9 cellular contexts compared by ENCODE assay signal in genomic region chr6:18388942-18389341, GRCh38. TPM values are rescaled to one million over a fixed set of nuclear protein-coding genes. Genes with fewer than 3 reads are reported as not detected.
A peak's percentile ranks its signal among the peaks of the same experiment; 100 is the strongest.
DNase-seq lines count a peak whose midpoint lies in the region; ATAC-seq and TF ChIP-seq lines count a peak whose summit lies in the region.
"Had no signal": no experiment of that assay in that cellular context is flagged by ENCODE, and none has a peak within 500 bp of the region (broad histone marks: within the 10 kb centered on the region; RNA-seq: fewer than 3 reads in every experiment).

No MANE protein-coding gene starts in this region.

- H3K9me3 Mint-ChIP-seq in activated naive CD8-positive, alpha-beta T cell (ENCODE audit: low read depth) = no peaks in the 10 kb centered on the region
- no peaks in the 10 kb centered on the region for H3K9me3 Mint-ChIP-seq in activated naive CD8-positive, alpha-beta T cell treated with anti-CD3 and anti-CD28 coated beads for 36 hours

- H3K27me3 Mint-ChIP-seq in activated naive CD8-positive, alpha-beta T cell = no peaks in the 10 kb centered on the region
- H3K27me3 Mint-ChIP-seq in activated naive CD8-positive, alpha-beta T cell treated with anti-CD3 and anti-CD28 coated beads for 36 hours = no peaks in the 10 kb centered on the region

- WGBS in lung, 2 donors = 15 to 48% methylated on average over 1 of the region's 1 CpG
- 17 to 46% methylated on average over 1 of the region's 1 CpG for WGBS in upper lobe of left lung, 2 donors

- H3K4me3 ChIP-seq in brain microvascular endothelial cell (ENCODE audit: low read depth, low read length) (no peak overlapping the region), lung (peak overlapping the region; percentile 19), upper lobe of left lung (peak overlapping the region; percentile 62 to 79 (median 70))

- TF ChIP-seq POLR2A in upper lobe of left lung (IDR thresholded peaks at IDR 0.05) = no peak

- intact Hi-C loops in left colon (cut with DNase I, micrococcal nuclease) = no loop called here

- ATAC-seq in lung (ENCODE audit: insufficient read depth, low FRiP score) (no peak), upper lobe of left lung (ENCODE audit: low FRiP score in 2 of 2) (no peak), left colon (no peak), GM21825 (IDR thresholded peaks at IDR 0.05; ENCODE audit: unreplicated experiment) (no peak)

- TF ChIP-seq EP300 in upper lobe of left lung (IDR thresholded peaks at IDR 0.05) = peak in 1 of 4 donors; percentile 36

- H3K9me3 ChIP-seq in lung (ENCODE audit: control insufficient read depth in 2 of 2, insufficient read depth in 1 of 2, low read length in 1 of 2) (peaks cover 0 to 2% of the 10 kb centered on the region in 2 donors), upper lobe of left lung (no peaks in the 10 kb centered on the region)

- H3K4me1 ChIP-seq in lung (ENCODE audit: control insufficient read depth in 2 of 2, insufficient read depth in 2 of 2, low read length in 2 of 2) (peaks cover 7 to 14% of the 10 kb centered on the region in 2 donors), upper lobe of left lung (peaks cover 27 to 63% (median 38%) of the 10 kb centered on the region in 4 donors)

- H3K4me1 Mint-ChIP-seq in activated naive CD8-positive, alpha-beta T cell (ENCODE audit: low read depth) = peaks cover 48% of the 10 kb centered on the region
- peaks cover 30% of the 10 kb centered on the region for H3K4me1 Mint-ChIP-seq in activated naive CD8-positive, alpha-beta T cell treated with anti-CD3 and anti-CD28 coated beads for 36 hours

- H3K4me3 Mint-ChIP-seq in activated naive CD8-positive, alpha-beta T cell = peak overlapping the region; percentile 98
- H3K4me3 Mint-ChIP-seq in activated naive CD8-positive, alpha-beta T cell treated with anti-CD3 and anti-CD28 coated beads for 36 hours = no peak overlapping the region

- H3K36me3 Mint-ChIP-seq in activated naive CD8-positive, alpha-beta T cell = peaks cover 4% of the 10 kb centered on the region
- H3K36me3 Mint-ChIP-seq in activated naive CD8-positive, alpha-beta T cell treated with anti-CD3 and anti-CD28 coated beads for 36 hours = no peaks in the 10 kb centered on the region

- TF ChIP-seq CTCF in brain microvascular endothelial cell (IDR thresholded peaks at IDR 0.05; ENCODE audit: low read depth, low read length, missing control alignments) (no peak), lung (IDR thresholded peaks at IDR 0.05; ENCODE audit: control extremely low read depth, extremely low read depth) (no peak), upper lobe of left lung (IDR thresholded peaks at IDR 0.05) (no peak)

- H3K27ac Mint-ChIP-seq in activated naive CD8-positive, alpha-beta T cell = no peak overlapping the region
- H3K27ac Mint-ChIP-seq in activated naive CD8-positive, alpha-beta T cell treated with anti-CD3 and anti-CD28 coated beads for 36 hours = no peak overlapping the region

- no peaks in the 10 kb centered on the region for H3K36me3 ChIP-seq in brain microvascular endothelial cell (replicated peaks)
- H3K36me3 ChIP-seq in lung (ENCODE audit: control insufficient read depth in 2 of 2, insufficient read depth in 2 of 2, low read length in 2 of 2) = no peaks in the 10 kb centered on the region
- no peaks in the 10 kb centered on the region for H3K36me3 ChIP-seq in upper lobe of left lung

- in situ Hi-C loops in brain microvascular endothelial cell (cut with HindIII; ENCODE audit: low pct_ligation_motif_present, low sequenced_read_pairs) = no loop called here

- no peaks in the 10 kb centered on the region for H3K27me3 ChIP-seq in brain microvascular endothelial cell (replicated peaks)
- H3K27me3 ChIP-seq in lung (ENCODE audit: control insufficient read depth, insufficient read depth) = no peaks in the 10 kb centered on the region
- H3K27me3 ChIP-seq in upper lobe of left lung = no peaks in the 10 kb centered on the region

- H3K27ac ChIP-seq in brain microvascular endothelial cell (peak overlapping the region; percentile 73), lung (ENCODE audit: low read depth in 1 of 2, low read length in 1 of 2) (peak overlapping the region in 1 of 2 donors; percentile 56), upper lobe of left lung (peak overlapping the region; percentile 86 to 92 (median 90))

- no peak for DNase-seq in activated naive CD8-positive, alpha-beta T cell treated with anti-CD3 and anti-CD28 coated beads for 36 hours
- peak; percentile 62 for DNase-seq in brain microvascular endothelial cell
- no peak for DNase-seq in lung (ENCODE audit: low spot score)
- no peak for DNase-seq in upper lobe of left lung
- no peak for DNase-seq in left colon
- no peak for DNase-seq in GM19238 (ENCODE audit: insufficient read length, low spot score)
- DNase-seq: amygdala had no signal

RNA-seq across cellular contexts. Expression of gene RNF144B, which starts 1.8 kb away (rescaled TPM):
- 1 to 10 TPM; 2.1 to 2.3 TPM for total RNA-seq in activated naive CD8-positive, alpha-beta T cell treated with anti-CD3 and anti-CD28 coated beads for 36 hours
- total RNA-seq in lung = 10 to 100 TPM; 56.9 to 96.8 TPM
- 10 to 100 TPM; 18.1 to 62.1 TPM for polyA plus RNA-seq in lung
- 100 to 1,000 TPM in 1 of 6 donors, 10 to 100 TPM in 5; 46.1 to 105 (median 55.8) TPM for total RNA-seq in upper lobe of left lung
- total RNA-seq in left colon = 1 to 10 TPM; 4.5 to 4.9 TPM

Comparison
In these comparisons a context has a peak if more than half of its experiments do, and no peak if none do; other contexts are left out.
1. RNA of gene RNF144B, which starts 1.8 kb away (total RNA-seq): 56.9 to 96.8 TPM in lung and 46.1 to 105 TPM in upper lobe of left lung; 4.5 to 4.9 TPM in left colon and 2.1 to 2.3 TPM in activated naive CD8-positive, alpha-beta T cell treated with anti-CD3 and anti-CD28 coated beads for 36 hours; every median in the first group is over 4 times any median in the second.